15 cellular contexts compared by ENCODE assay signal in genomic region chr4:181661090-181661489, GRCh38.
DNase-seq lines count a peak whose midpoint lies in the region; ATAC-seq and TF ChIP-seq lines count a peak whose summit lies in the region.
"Had no signal": no experiment of that assay in that cellular context is flagged by ENCODE, and none has a peak within 500 bp of the region (broad histone marks: within the 10 kb centered on the region; RNA-seq: fewer than 3 reads in every experiment).

No MANE protein-coding gene starts in this region.

- no peak overlapping the region for H3K4me3 ChIP-seq in astrocyte of the spinal cord (ENCODE audit: low read depth, low read length)
- H3K4me3 ChIP-seq: thyroid gland had no signal

- no peaks in the 10 kb centered on the region for H3K4me1 Mint-ChIP-seq in activated CD8-positive, alpha-beta memory T cell treated with anti-CD3 and anti-CD28 coated beads, Interleukin-2, amount 10 ng/mL, durations not matched to agents 7 days and 5 days

- TF ChIP-seq CTCF in astrocyte of the spinal cord (IDR thresholded peaks at IDR 0.05; ENCODE audit: low read depth, low read length) (no peak), GM10248 (IDR thresholded peaks at IDR 0.05; ENCODE audit: control extremely low read depth, extremely low read depth, low read depth, missing control alignments) (no peak)

- H3K4me3 Mint-ChIP-seq in activated CD8-positive, alpha-beta memory T cell treated with anti-CD3 and anti-CD28 coated beads, Interleukin-2, amount 10 ng/mL, durations not matched to agents 7 days and 5 days = no peak overlapping the region
- H3K4me3 Mint-ChIP-seq: nephron progenitor cell had no signal

- in situ Hi-C loops in astrocyte of the spinal cord (cut with HindIII; ENCODE audit: low sequenced_read_pairs) = no loop called here

- H3K27ac Mint-ChIP-seq in activated CD8-positive, alpha-beta memory T cell treated with anti-CD3 and anti-CD28 coated beads, Interleukin-2, amount 10 ng/mL, durations not matched to agents 7 days and 5 days = no peak overlapping the region
- H3K27ac Mint-ChIP-seq: activated T-helper 2 cell treated with anti-CD3 and anti-CD28 coated beads, Interferon-gamma antibody, Interleukin-2, Interleukin-4, amounts not matched to agents 10 μg/mL and 5 μg/mL and 100 μg/mL, durations not matched to agents 14 hours and 24 hours and 36 hours; nephron progenitor cell had no signal

- CTCF ChIA-PET in activated CD8-positive, alpha-beta memory T cell treated with anti-CD3 and anti-CD28 coated beads, Interleukin-2, amount 10 ng/mL, durations not matched to agents 7 days and 5 days (lab: Charles Lee) = no interaction called here
- CTCF ChIA-PET in GM10248 (lab: Yijun Ruan, JAX) = interaction anchor here (1.3 to 1.6 kb wide), 2 partner anchors 10 to 12 kb away, joined by 4 to 5 read pairs; no protein-coding TSS in a partner anchor

- no peaks in the 10 kb centered on the region for H3K36me3 Mint-ChIP-seq in activated CD8-positive, alpha-beta memory T cell treated with anti-CD3 and anti-CD28 coated beads, Interleukin-2, amount 10 ng/mL, durations not matched to agents 7 days and 5 days

- ATAC-seq in activated CD8-positive, alpha-beta memory T cell treated with anti-CD3 and anti-CD28 coated beads, Interleukin-2, amount 10 ng/mL, durations not matched to agents 7 days and 5 days = no peak
- ATAC-seq in GM18520 (IDR thresholded peaks at IDR 0.05; ENCODE audit: unreplicated experiment) = no peak

- DNase-seq in AG20443 (ENCODE audit: low spot score) = peak; percentile 17
- peak; percentile 92 for DNase-seq in LHCN-M2 (ENCODE audit: low read depth)
- peak; percentile 78 for DNase-seq in astrocyte of the spinal cord (ENCODE audit: low read depth, low spot score)
- peak; percentile 90 for DNase-seq in iris pigment epithelial cell (ENCODE audit: low read depth)
- no peak for DNase-seq in activated CD8-positive, alpha-beta memory T cell treated with anti-CD3 and anti-CD28 coated beads, Interleukin-2, amount 10 ng/mL, durations not matched to agents 7 days and 5 days
- DNase-seq in GM10248 (ENCODE audit: extremely low spot score) = no peak
- DNase-seq in NCI-H2081 treated with DMSO at 0.1 percent for 48 hours (lab: John Stamatoyannopoulos, UW) = no peak
- DNase-seq: anterior cingulate cortex; GDM1; nephron progenitor cell; NK-92 treated with Interleukin-12 subunit alpha and Interleukin-12 subunit beta, amount 100 ng/mL, for 24 hours; SIG-M5; thyroid gland had no signal

- H3K27me3 Mint-ChIP-seq in activated CD8-positive, alpha-beta memory T cell treated with anti-CD3 and anti-CD28 coated beads, Interleukin-2, amount 10 ng/mL, durations not matched to agents 7 days and 5 days = no peaks in the 10 kb centered on the region

- POLR2A ChIA-PET in GM10248 (lab: Yijun Ruan, JAX) = no interaction called here

- no peaks in the 10 kb centered on the region for H3K9me3 Mint-ChIP-seq in activated CD8-positive, alpha-beta memory T cell treated with anti-CD3 and anti-CD28 coated beads, Interleukin-2, amount 10 ng/mL, durations not matched to agents 7 days and 5 days (ENCODE audit: low read depth)
- H3K9me3 Mint-ChIP-seq: nephron progenitor cell had no signal

Comparison
In these comparisons a context has a peak if more than half of its experiments do, and no peak if none do; other contexts are left out.
1. DNase-seq: peak in AG20443 (single experiment), LHCN-M2 (single experiment), astrocyte of the spinal cord (single experiment) and iris pigment epithelial cell (single experiment); none in activated CD8-positive, alpha-beta memory T cell treated with anti-CD3 and anti-CD28 coated beads, Interleukin-2, amount 10 ng/mL, durations not matched to agents 7 days and 5 days (single experiment), GM10248 (single experiment) and NCI-H2081 treated with DMSO at 0.1 percent for 48 hours (single experiment).